Comparison of ENCODE assay signal across 34 cellular contexts in genomic region chr21:22679207-22679606, GRCh38.
"Had no signal": no experiment of that assay in that cellular context is flagged by ENCODE, and none has a peak within 500 bp of the region (broad histone marks: within the 10 kb centered on the region; RNA-seq: fewer than 3 reads in every experiment).

No MANE protein-coding gene starts in this region.

- H3K9me3 ChIP-seq: adrenal gland, body of pancreas, colonic mucosa, pancreas, prostate gland, tibial artery had no signal

- H3K4me3 Mint-ChIP-seq: activated naive CD4-positive, alpha-beta T cell treated with anti-CD3 and anti-CD28 coated beads for 36 hours; activated naive CD8-positive, alpha-beta T cell treated with anti-CD3 and anti-CD28 coated beads for 36 hours; activated T-helper 1 cell treated with anti-CD3 and anti-CD28 coated beads, Interleukin-12 subunit alpha, Interleukin-12 subunit beta, Interleukin-2, Interleukin-4 antibody, amounts not matched to agents 30 ng/mL and 10 ng/mL and 1 ng/mL, durations not matched to agents 14 hours and 24 hours and 36 hours; memory B cell; naive thymus-derived CD4-positive, alpha-beta T cell; neural crest cell; stimulated activated effector memory CD8-positive, alpha-beta T cell treated with anti-CD3 and anti-CD28 coated beads, Interleukin-12 subunit alpha, Interleukin-12 subunit beta, amount 100 ng/mL, for 72 hours; T-helper 1 cell treated with Interleukin-12 subunit alpha and Interleukin-12 subunit beta and Interleukin-4 antibody, amounts not matched to agents 30 μg/mL and 1 μg/mL, for 36 hours had no signal

- H3K27ac ChIP-seq: adrenal gland, body of pancreas, colonic mucosa, pancreas, prostate gland, sigmoid colon, stomach, tibial artery, upper lobe of right lung, WERI-Rb-1 had no signal

- H3K36me3 ChIP-seq: adrenal gland, colonic mucosa, pancreas, prostate gland, sigmoid colon, stomach, tibial artery, upper lobe of right lung, WERI-Rb-1 had no signal

- H3K27me3 ChIP-seq: adrenal gland, body of pancreas, colonic mucosa, pancreas, sigmoid colon, stomach, tibial artery, upper lobe of right lung had no signal

- DNase-seq: activated CD4-positive, alpha-beta T cell treated with anti-CD3 and anti-CD28 coated beads for 48 hours; activated CD4-positive, alpha-beta T cell treated with anti-CD3 and anti-CD28 coated beads, Interleukin-2, amount 50 U/mL, for 48 hours; activated CD8-positive, alpha-beta memory T cell treated with anti-CD3 and anti-CD28 coated beads, Interleukin-2, amount 50 U/mL, for 4 hours; activated effector memory CD4-positive, alpha-beta T cell treated with anti-CD3 and anti-CD28 coated beads, Interleukin-2, amount 50 U/mL, for 16 hours; activated naive CD4-positive, alpha-beta T cell treated with anti-CD3 and anti-CD28 coated beads for 36 hours; activated naive CD8-positive, alpha-beta T cell treated with anti-CD3 and anti-CD28 coated beads for 36 hours; activated T-cell treated with anti-CD3 and anti-CD28 coated beads, Interleukin-2, amount 50 U/mL, for 1 hour; adrenal gland; aorta; body of pancreas; cerebellar nuclear complex; colonic mucosa; effector memory CD4-positive, alpha-beta T cell; islet precursor cell; left cardiac atrium; midbrain; naive thymus-derived CD4-positive, alpha-beta T cell; nucleus accumbens; pancreas; sigmoid colon; small intestine; stimulated activated CD4-positive, alpha-beta T cell treated with anti-CD3 and anti-CD28 coated beads, Interleukin-4, amount 100 ng/mL, for 24 hours; stomach; T-helper 9 cell; tibial artery; upper lobe of right lung; WERI-Rb-1 had no signal

- H3K4me1 ChIP-seq: adrenal gland, body of pancreas, colonic mucosa, pancreas, prostate gland, sigmoid colon, stomach, tibial artery, upper lobe of right lung had no signal

- H3K4me3 ChIP-seq: adrenal gland, body of pancreas, colonic mucosa, pancreas, prostate gland, sigmoid colon, stomach, tibial artery, upper lobe of right lung had no signal

- H3K4me1 Mint-ChIP-seq: activated naive CD8-positive, alpha-beta T cell treated with anti-CD3 and anti-CD28 coated beads for 36 hours; memory B cell; neural crest cell; stimulated activated effector memory CD8-positive, alpha-beta T cell treated with anti-CD3 and anti-CD28 coated beads, Interleukin-12 subunit alpha, Interleukin-12 subunit beta, amount 100 ng/mL, for 72 hours had no signal

- H3K9me3 Mint-ChIP-seq: activated naive CD8-positive, alpha-beta T cell treated with anti-CD3 and anti-CD28 coated beads for 36 hours had no signal

- ATAC-seq: activated CD4-positive, CD25-positive, alpha-beta regulatory T cell treated with anti-CD3 and anti-CD28 coated beads, Interleukin-2, amount 50 U/mL, for 24 hours; body of pancreas; left cardiac atrium; naive thymus-derived CD4-positive, alpha-beta T cell; pancreas; stimulated activated effector memory CD8-positive, alpha-beta T cell treated with anti-CD3 and anti-CD28 coated beads, Interleukin-12 subunit alpha, Interleukin-12 subunit beta, amount 100 ng/mL, for 72 hours; upper lobe of right lung had no signal

- H3K36me3 Mint-ChIP-seq: activated naive CD8-positive, alpha-beta T cell treated with anti-CD3 and anti-CD28 coated beads for 36 hours; memory B cell; naive thymus-derived CD4-positive, alpha-beta T cell; stimulated activated effector memory CD8-positive, alpha-beta T cell treated with anti-CD3 and anti-CD28 coated beads, Interleukin-12 subunit alpha, Interleukin-12 subunit beta, amount 100 ng/mL, for 72 hours had no signal

- H3K27ac Mint-ChIP-seq: activated naive CD4-positive, alpha-beta T cell treated with anti-CD3 and anti-CD28 coated beads for 36 hours; activated naive CD8-positive, alpha-beta T cell treated with anti-CD3 and anti-CD28 coated beads for 36 hours; activated T-helper 1 cell treated with anti-CD3 and anti-CD28 coated beads, Interleukin-12 subunit alpha, Interleukin-12 subunit beta, Interleukin-2, Interleukin-4 antibody, amounts not matched to agents 30 ng/mL and 10 ng/mL and 1 ng/mL, durations not matched to agents 14 hours and 24 hours and 36 hours; memory B cell; naive thymus-derived CD4-positive, alpha-beta T cell; stimulated activated effector memory CD8-positive, alpha-beta T cell treated with anti-CD3 and anti-CD28 coated beads, Interleukin-12 subunit alpha, Interleukin-12 subunit beta, amount 100 ng/mL, for 72 hours; T-helper 1 cell treated with Interleukin-12 subunit alpha and Interleukin-12 subunit beta and Interleukin-4 antibody, amounts not matched to agents 30 μg/mL and 1 μg/mL, for 36 hours had no signal

- H3K27me3 Mint-ChIP-seq: activated naive CD8-positive, alpha-beta T cell treated with anti-CD3 and anti-CD28 coated beads for 36 hours; memory B cell; naive thymus-derived CD4-positive, alpha-beta T cell had no signal
